ENCODE assay signal across 1 cellular context in genomic region chr1:29984107-29984506, GRCh38.
TF ChIP-seq lines count a peak whose summit lies in the region.

No MANE protein-coding gene starts in this region.

TF ChIP-seq in SK-N-SH, 30 proteins besides CTCF, POLR2A, EP300 and RAD21 (continued from another document):
- TF ChIP-seq, protein P1, sequence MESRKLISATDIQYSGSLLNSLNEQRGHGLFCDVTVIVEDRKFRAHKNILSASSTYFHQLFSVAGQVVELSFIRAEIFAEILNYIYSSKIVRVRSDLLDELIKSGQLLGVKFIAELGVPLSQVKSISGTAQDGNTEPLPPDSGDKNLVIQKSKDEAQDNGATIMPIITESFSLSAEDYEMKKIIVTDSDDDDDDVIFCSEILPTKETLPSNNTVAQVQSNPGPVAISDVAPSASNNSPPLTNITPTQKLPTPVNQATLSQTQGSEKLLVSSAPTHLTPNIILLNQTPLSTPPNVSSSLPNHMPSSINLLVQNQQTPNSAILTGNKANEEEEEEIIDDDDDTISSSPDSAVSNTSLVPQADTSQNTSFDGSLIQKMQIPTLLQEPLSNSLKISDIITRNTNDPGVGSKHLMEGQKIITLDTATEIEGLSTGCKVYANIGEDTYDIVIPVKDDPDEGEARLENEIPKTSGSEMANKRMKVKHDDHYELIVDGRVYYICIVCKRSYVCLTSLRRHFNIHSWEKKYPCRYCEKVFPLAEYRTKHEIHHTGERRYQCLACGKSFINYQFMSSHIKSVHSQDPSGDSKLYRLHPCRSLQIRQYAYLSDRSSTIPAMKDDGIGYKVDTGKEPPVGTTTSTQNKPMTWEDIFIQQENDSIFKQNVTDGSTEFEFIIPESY (IDR thresholded peaks at IDR 0.05; ENCODE audit: borderline replicate concordance, low read depth) = no peak
- no peak for TF ChIP-seq JUND (IDR thresholded peaks at IDR 0.05)
- no peak for TF ChIP-seq TAF1 (IDR thresholded peaks at IDR 0.05; ENCODE audit: borderline replicate concordance, low read depth, low read length)
- TF ChIP-seq USF2 (IDR thresholded peaks at IDR 0.05; ENCODE audit: borderline replicate concordance, low read depth, low read length) = no peak
- TF ChIP-seq SMC3 (IDR thresholded peaks at IDR 0.05; ENCODE audit: low read depth, low read length) = no peak
